In the genomic region with DNA sequence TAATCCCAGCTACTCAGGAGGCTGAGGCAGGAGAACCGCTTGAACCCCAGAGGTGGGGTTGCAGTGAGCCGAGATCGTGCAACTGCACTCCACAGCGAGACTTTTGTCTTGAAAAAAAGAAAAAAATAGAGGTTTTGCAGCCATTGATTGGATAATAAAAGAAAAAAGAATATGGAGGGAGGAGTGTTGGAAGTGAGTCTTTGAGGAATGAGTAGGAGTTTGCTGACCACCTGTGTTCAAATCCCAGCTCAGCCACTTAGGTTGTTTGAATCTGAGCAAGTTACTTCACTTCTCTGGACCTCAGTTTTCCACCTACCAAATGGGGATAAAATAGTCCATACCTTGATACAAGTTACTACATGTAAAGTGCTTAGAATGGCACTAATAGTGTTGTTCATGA, we compare ENCODE assay signal across 11 cellular contexts. TPM values are rescaled to one million over a fixed set of nuclear protein-coding genes. Genes with fewer than 3 reads are reported as not detected.
"Had no signal": no experiment of that assay in that cellular context is flagged by ENCODE, and none has a peak within 500 bp of the region (broad histone marks: within the 10 kb centered on the region; RNA-seq: fewer than 3 reads in every experiment).

No MANE protein-coding gene starts in this region.

- H3K27ac ChIP-seq: GM23248 had no signal

- H3K9ac ChIP-seq: GM23248 had no signal

- H3K9me3 Mint-ChIP-seq: GM23338, H9, HFFc6 had no signal

- H2AFZ ChIP-seq: GM23248, GM23338 had no signal

- H3K4me3 Mint-ChIP-seq: GM23338, H9, HFFc6 had no signal

- H3K4me2 ChIP-seq: GM23338 had no signal

- H3K9me3 ChIP-seq: HAP-1 had no signal

- DNase-seq: GM23248, GOT3, H7, H9, HCEC 1CT, HFFc6 had no signal

- H3K36me3 ChIP-seq: HAP-1 had no signal

- ATAC-seq: GM23338, HCT116 had no signal

- H3K4me3 ChIP-seq: GM23248, GM23338, HAP-1 had no signal

- H3K27ac Mint-ChIP-seq: GM23338, H9, HFFc6 had no signal

RNA-seq across cellular contexts. Expression of gene NRTN, which starts 6.2 kb away (rescaled TPM):
- total RNA-seq: GM23248, HFFc6 had no signal
- polyA plus RNA-seq: GM23248 had no signal

RNA-seq across cellular contexts. Expression of gene PRR22, which starts 26.6 kb away (rescaled TPM):
- total RNA-seq: GM23248 had no signal

RNA-seq across cellular contexts. Expression of gene FUT6, which starts 28.4 kb away (rescaled TPM):
- total RNA-seq: GM23248, GM23338, H1, H4, H7, HFFc6 had no signal
- polyA plus RNA-seq: GM23248, GM23338, H1 had no signal

RNA-seq across cellular contexts. Expression of gene FUT3, which starts 40.1 kb away (rescaled TPM):
- total RNA-seq: GM23248, GM23338, H4, H7, H9, HFFc6 had no signal
- polyA plus RNA-seq: GM23248 had no signal
